ENCODE assay signal across 7 cellular contexts in the genomic region with DNA sequence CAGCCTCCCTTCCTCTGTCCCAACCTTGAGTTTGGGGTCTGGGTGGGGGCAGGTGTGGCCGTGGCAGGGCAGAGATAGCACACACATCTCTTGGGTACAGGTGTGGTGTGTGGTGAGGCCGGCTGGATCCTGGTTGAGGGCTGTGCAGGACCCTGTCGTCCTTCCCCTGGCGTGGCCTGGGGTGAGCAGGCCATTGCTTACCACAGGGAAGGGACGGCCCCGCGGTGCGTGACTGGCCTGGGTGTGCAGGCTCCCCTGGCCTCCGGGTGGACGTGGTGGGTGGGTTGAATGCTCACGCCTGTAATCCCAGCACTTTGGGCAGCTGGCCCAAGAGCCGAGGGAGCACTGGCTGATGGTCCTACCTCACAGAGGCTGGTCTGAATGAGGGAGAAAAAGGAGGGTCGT. TPM values are rescaled to one million over a fixed set of nuclear protein-coding genes. Genes with fewer than 3 reads are reported as not detected.
DNase-seq lines count a peak whose midpoint lies in the region; ATAC-seq lines count a peak whose summit lies in the region.

No MANE protein-coding gene starts in this region.

- H3K36me3 ChIP-seq in subcutaneous abdominal adipose tissue (ENCODE audit: control insufficient read depth in 5 of 5, insufficient read depth in 5 of 5, low read length in 5 of 5) = no peaks in the 10 kb centered on the region

- H3K27ac ChIP-seq in angular gyrus (ENCODE audit: low read depth, low read length) (peak overlapping the region; percentile 16), subcutaneous abdominal adipose tissue (ENCODE audit: low read depth, low read length) (no peak overlapping the region)

- intact Hi-C loops in left colon (cut with DNase I, micrococcal nuclease) = no loop called here

- peak; percentile 39 for DNase-seq in HT-29 (ENCODE audit: low spot score)
- peak in 1 of 2 donors; percentile 34 for DNase-seq in left colon
- no peak for DNase-seq in NCI-H1436 treated with DMSO at 0.1 percent for 48 hours (lab: John Stamatoyannopoulos, UW)
- DNase-seq in ACHN = no peak
- no peak for DNase-seq in NCI-H774 (lab: John Stamatoyannopoulos, UW)

- peak overlapping the region in 4 of 5 donors; percentile 63 to 83 (median 76) for H3K4me3 ChIP-seq in subcutaneous abdominal adipose tissue (ENCODE audit: low read depth in 1 of 5, low read length in 5 of 5)

- in situ Hi-C loops in ACHN (cut with HindIII; ENCODE audit: low pct_ligation_motif_present, low pct_unique_long_range_greater_than_20kb, low sequenced_read_pairs) = no loop called here

- peaks cover 2 to 55% (median 35%) of the 10 kb centered on the region in 5 donors for H3K4me1 ChIP-seq in subcutaneous abdominal adipose tissue (ENCODE audit: control insufficient read depth in 5 of 5, insufficient read depth in 5 of 5, low read length in 5 of 5)

- no peaks in the 10 kb centered on the region for H3K9me3 ChIP-seq in subcutaneous abdominal adipose tissue (ENCODE audit: control insufficient read depth in 5 of 5, low read length in 5 of 5)

- peak; percentile 7 for ATAC-seq in left colon

- no peaks in the 10 kb centered on the region for H3K27me3 ChIP-seq in subcutaneous abdominal adipose tissue (ENCODE audit: control insufficient read depth in 5 of 5, insufficient read depth in 4 of 5, low read length in 5 of 5)

- peak overlapping the region in 4 of 5 donors; percentile 76 to 88 (median 80) for H3K9ac ChIP-seq in subcutaneous abdominal adipose tissue (ENCODE audit: low read length in 5 of 5)

RNA-seq across cellular contexts. Expression of gene ARRDC1, which starts 1.2 kb away (rescaled TPM):
- 189 and 203 TPM in 2 replicates for total RNA-seq in HT-29 (2014; rRNA removed; shearing (Covaris generic))
- 100 to 1,000 TPM in 1 of 2 donors, 10 to 100 TPM in 1; 89.5 to 120 TPM for total RNA-seq in left colon

RNA-seq across cellular contexts. Expression of gene EHMT1, which starts 12.1 kb away (rescaled TPM):
- 76.1 and 85.4 TPM in 2 replicates for total RNA-seq in HT-29 (2014; rRNA removed; shearing (Covaris generic))
- total RNA-seq in left colon = 10 to 100 TPM; 72.2 to 98.4 TPM

RNA-seq across cellular contexts. Expression of gene ZMYND19, which starts 16.4 kb away (rescaled TPM):
- 75.9 and 78.4 TPM in 2 replicates for total RNA-seq in HT-29 (2014; rRNA removed; shearing (Covaris generic))
- total RNA-seq in left colon = 10 to 100 TPM; 12.5 to 22.4 TPM

RNA-seq across cellular contexts. Expression of gene DPH7, which starts 28.0 kb away (rescaled TPM):
- 52.5 and 54.5 TPM in 2 replicates for total RNA-seq in HT-29 (2014; rRNA removed; shearing (Covaris generic))
- 10 to 100 TPM; 21.7 to 27.5 TPM for total RNA-seq in left colon

RNA-seq across cellular contexts. Expression of gene MRPL41, which starts 55.1 kb away (rescaled TPM):
- total RNA-seq in HT-29 (2014; rRNA removed; shearing (Covaris generic)) = 175 TPM in 2 replicates
- total RNA-seq in left colon = 100 to 1,000 TPM; 109 to 136 TPM
